Comparison of ENCODE assay signal across 26 cellular contexts in the genomic region with DNA sequence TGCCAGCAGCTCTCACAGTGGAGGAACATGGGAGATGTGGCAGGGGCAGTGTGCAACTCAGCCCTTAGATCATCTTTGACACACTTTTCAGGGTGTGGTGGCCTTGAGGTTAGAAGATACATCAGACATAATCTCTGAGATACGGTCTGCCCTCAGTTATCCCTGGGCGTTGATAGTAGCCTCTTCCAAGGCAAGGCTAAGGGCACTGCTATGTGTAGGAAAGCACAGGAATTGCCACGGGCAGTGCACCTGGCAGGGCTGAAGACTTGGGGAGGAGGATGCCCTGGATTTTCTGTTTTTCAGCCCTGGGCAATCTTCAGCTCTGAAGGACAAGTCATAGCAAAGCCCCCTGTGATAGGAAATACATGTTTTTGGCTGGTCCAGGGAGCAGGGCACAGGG.
A peak's percentile ranks its signal among the peaks of the same experiment; 100 is the strongest.
DNase-seq lines count a peak whose midpoint lies in the region; ATAC-seq, FAIRE-seq and TF ChIP-seq lines count a peak whose summit lies in the region.
"Had no signal": no experiment of that assay in that cellular context is flagged by ENCODE, and none has a peak within 500 bp of the region (broad histone marks: within the 10 kb centered on the region; RNA-seq: fewer than 3 reads in every experiment).

No MANE protein-coding gene starts in this region.

- ATAC-seq in foreskin keratinocyte: peak; percentile 42
- ATAC-seq in activated CD8-positive, alpha-beta memory T cell treated with anti-CD3 and anti-CD28 coated beads, Interleukin-2, amount 10 ng/mL, durations not matched to agents 7 days and 5 days: no peak
- ATAC-seq: A549 had no signal

- no peak overlapping the region for H3K4me3 ChIP-seq in bronchial epithelial cell (ENCODE audit: low read depth, low read length)
- H3K4me3 ChIP-seq in osteoblast (ENCODE audit: insufficient read depth, low read length): no peak overlapping the region
- no peak overlapping the region for H3K4me3 ChIP-seq in right atrium auricular region
- H3K4me3 ChIP-seq: A549; BLaER1 treated with 17β-estradiol and CSF1 and Interleukin-3, amounts not matched to agents 10 nM and 100 nM; GM23248; HAP-1 had no signal

- H3K27ac Mint-ChIP-seq in activated CD8-positive, alpha-beta memory T cell treated with anti-CD3 and anti-CD28 coated beads, Interleukin-2, amount 10 ng/mL, durations not matched to agents 7 days and 5 days: no peak overlapping the region
- H3K27ac Mint-ChIP-seq: CD14-positive monocyte; CD4-positive, alpha-beta T cell; CD8-positive, alpha-beta memory T cell; HFFc6 had no signal

- peak; percentile 44 for FAIRE-seq in HTR-8/SVneo (lab: Jason Lieb, UNC)
- peak; percentile 13 for FAIRE-seq in bronchial epithelial cell (lab: Jason Lieb, UNC)
- FAIRE-seq: A549, D721Med, GM12891, GM18507 had no signal

- H3K4me2 ChIP-seq in osteoblast (ENCODE audit: insufficient read depth, low read length): no peak overlapping the region
- H3K4me2 ChIP-seq: A549; BLaER1 treated with 17β-estradiol and CSF1 and Interleukin-3, amounts not matched to agents 10 nM and 100 nM had no signal

- DNase-seq in HTR-8/SVneo (ENCODE audit: insufficient read length, low spot score) (no peak), bronchial epithelial cell (ENCODE audit: low read depth) (no peak), foreskin keratinocyte (no peak), osteoblast (ENCODE audit: insufficient read length, low spot score, missing footprints) (peak; percentile 54), right atrium auricular region (ENCODE audit: low spot score) (no peak), T-helper 9 cell (no peak)
- no peak for DNase-seq in activated CD8-positive, alpha-beta memory T cell treated with anti-CD3 and anti-CD28 coated beads, Interleukin-2, amount 10 ng/mL, durations not matched to agents 7 days and 5 days
- DNase-seq: 8988T; ACHN; AML-193; BE2C; CD4-positive, alpha-beta T cell; CD8-positive, alpha-beta memory T cell; DMS 273 treated with DMSO at 0.1 percent for 48 hours; DMS79; EL; GDM1; GM23248; HFFc6 had no signal

- no peaks in the 10 kb centered on the region for H3K79me2 ChIP-seq in osteoblast (ENCODE audit: insufficient read depth, low read length)

- H3K27me3 ChIP-seq in bronchial epithelial cell (ENCODE audit: control insufficient read depth, insufficient read depth, low read length) (no peaks in the 10 kb centered on the region), foreskin keratinocyte (no peaks in the 10 kb centered on the region), osteoblast (ENCODE audit: insufficient read depth, low read length) (peaks cover 31% of the 10 kb centered on the region), right atrium auricular region (no peaks in the 10 kb centered on the region)
- H3K27me3 ChIP-seq: BE2C; BLaER1 treated with 17β-estradiol and CSF1 and Interleukin-3, amounts not matched to agents 10 nM and 100 nM had no signal

- H4K20me1 ChIP-seq in osteoblast (ENCODE audit: insufficient read depth, low read length): no peaks in the 10 kb centered on the region
- H4K20me1 ChIP-seq: BLaER1 treated with 17β-estradiol and CSF1 and Interleukin-3, amounts not matched to agents 10 nM and 100 nM had no signal

- H2AFZ ChIP-seq in osteoblast (ENCODE audit: low read length): no peak overlapping the region
- H2AFZ ChIP-seq: GM23248 had no signal

- H3K4me1 ChIP-seq in foreskin keratinocyte: peaks cover 10% of the 10 kb centered on the region
- H3K4me1 ChIP-seq in osteoblast (ENCODE audit: insufficient read depth, low read length): peaks cover 9% of the 10 kb centered on the region
- H3K4me1 ChIP-seq in right atrium auricular region: peaks cover 0 to 31% of the 10 kb centered on the region in 2 donors

- H3K4me3 Mint-ChIP-seq in activated CD8-positive, alpha-beta memory T cell treated with anti-CD3 and anti-CD28 coated beads, Interleukin-2, amount 10 ng/mL, durations not matched to agents 7 days and 5 days: no peak overlapping the region
- H3K4me3 Mint-ChIP-seq: CD14-positive monocyte; CD4-positive, alpha-beta T cell; CD8-positive, alpha-beta memory T cell; HFFc6 had no signal

- H3K36me3 ChIP-seq in bronchial epithelial cell (ENCODE audit: control insufficient read depth, insufficient read depth, low read length): no peaks in the 10 kb centered on the region
- no peaks in the 10 kb centered on the region for H3K36me3 ChIP-seq in osteoblast (ENCODE audit: insufficient read depth, low read length)
- no peaks in the 10 kb centered on the region for H3K36me3 ChIP-seq in right atrium auricular region
- H3K36me3 ChIP-seq: BE2C; BLaER1 treated with 17β-estradiol and CSF1 and Interleukin-3, amounts not matched to agents 10 nM and 100 nM; HAP-1 had no signal

- no peaks in the 10 kb centered on the region for H3K36me3 Mint-ChIP-seq in activated CD8-positive, alpha-beta memory T cell treated with anti-CD3 and anti-CD28 coated beads, Interleukin-2, amount 10 ng/mL, durations not matched to agents 7 days and 5 days
- H3K36me3 Mint-ChIP-seq: CD14-positive monocyte; CD8-positive, alpha-beta memory T cell had no signal

- TF ChIP-seq CTCF in bronchial epithelial cell (IDR thresholded peaks at IDR 0.05; ENCODE audit: insufficient read depth, low read length, severe bottlenecking): no peak
- no peak for TF ChIP-seq CTCF in foreskin keratinocyte (conservative IDR thresholded peaks at IDR 0.05)
- no peak for TF ChIP-seq CTCF in osteoblast (IDR thresholded peaks at IDR 0.05; ENCODE audit: extremely low read depth, low read depth, low read length)
- TF ChIP-seq CTCF in right atrium auricular region (IDR thresholded peaks at IDR 0.05): no peak

- H3K9me3 ChIP-seq in osteoblast (ENCODE audit: low read depth, low read length): no peaks in the 10 kb centered on the region
- no peaks in the 10 kb centered on the region for H3K9me3 ChIP-seq in right atrium auricular region
- H3K9me3 ChIP-seq: A549, BE2C, HAP-1 had no signal

- CTCF ChIA-PET in activated CD8-positive, alpha-beta memory T cell treated with anti-CD3 and anti-CD28 coated beads, Interleukin-2, amount 10 ng/mL, durations not matched to agents 7 days and 5 days (lab: Charles Lee): no interaction called here

- peaks cover under 1% of the 10 kb centered on the region for H3K4me1 Mint-ChIP-seq in activated CD8-positive, alpha-beta memory T cell treated with anti-CD3 and anti-CD28 coated beads, Interleukin-2, amount 10 ng/mL, durations not matched to agents 7 days and 5 days
- H3K4me1 Mint-ChIP-seq: CD14-positive monocyte had no signal

- no peaks in the 10 kb centered on the region for H3K9me3 Mint-ChIP-seq in activated CD8-positive, alpha-beta memory T cell treated with anti-CD3 and anti-CD28 coated beads, Interleukin-2, amount 10 ng/mL, durations not matched to agents 7 days and 5 days (ENCODE audit: low read depth)
- H3K9me3 Mint-ChIP-seq: CD4-positive, alpha-beta T cell; HFFc6 had no signal

- no peak overlapping the region for H3K27ac ChIP-seq in foreskin keratinocyte
- no peak overlapping the region for H3K27ac ChIP-seq in osteoblast (ENCODE audit: low read depth, low read length)
- H3K27ac ChIP-seq in right atrium auricular region: no peak overlapping the region
- H3K27ac ChIP-seq: A549; BLaER1 treated with 17β-estradiol and CSF1 and Interleukin-3, amounts not matched to agents 10 nM and 100 nM; GM23248 had no signal

- H3K27me3 Mint-ChIP-seq in activated CD8-positive, alpha-beta memory T cell treated with anti-CD3 and anti-CD28 coated beads, Interleukin-2, amount 10 ng/mL, durations not matched to agents 7 days and 5 days: no peaks in the 10 kb centered on the region
- H3K27me3 Mint-ChIP-seq: CD4-positive, alpha-beta T cell had no signal
